In the genomic region with DNA sequence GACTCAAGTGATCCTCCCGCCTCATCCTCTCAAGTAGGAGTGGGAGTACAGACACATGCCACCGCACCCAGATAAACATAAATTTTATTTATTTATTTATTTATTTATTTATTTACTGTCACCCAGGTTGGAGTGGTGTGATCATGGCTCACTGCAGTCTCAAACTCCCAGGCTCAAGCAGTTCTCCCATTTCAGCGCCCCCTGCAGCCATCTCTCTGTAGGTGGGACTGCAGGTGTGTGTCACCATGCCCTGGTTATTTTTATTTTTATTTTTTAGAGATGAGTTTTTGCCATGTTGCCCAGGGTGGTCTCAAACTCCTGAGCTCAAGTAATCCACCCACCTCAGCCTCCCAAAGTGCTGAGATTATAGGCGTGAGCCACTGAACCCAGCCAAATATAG, we compare ENCODE assay signal across 1 cellular context.
TF ChIP-seq lines count a peak whose summit lies in the region.

No MANE protein-coding gene starts in this region.

TF ChIP-seq in HepG2, 621 proteins besides CTCF, POLR2A, EP300 and RAD21:
- no peak for TF ChIP-seq EED (CRISPR knock-in tag; IDR thresholded peaks at IDR 0.05)
- TF ChIP-seq SOX6 (IDR thresholded peaks at IDR 0.05), result no peak
- TF ChIP-seq SOX6 (CRISPR knock-in tag; IDR thresholded peaks at IDR 0.05), result no peak
- no peak for TF ChIP-seq ZFP1 (CRISPR knock-in tag; IDR thresholded peaks at IDR 0.05)
- TF ChIP-seq KLF11 (CRISPR knock-in tag; IDR thresholded peaks at IDR 0.05), result no peak
- no peak for TF ChIP-seq KMT2B (CRISPR knock-in tag; IDR thresholded peaks at IDR 0.05)
- no peak for TF ChIP-seq ZNF709 (CRISPR knock-in tag; IDR thresholded peaks at IDR 0.05)
- no peak for TF ChIP-seq SALL1 (CRISPR knock-in tag; IDR thresholded peaks at IDR 0.05)
- TF ChIP-seq KAT2B (IDR thresholded peaks at IDR 0.05; ENCODE audit: borderline replicate concordance, low read depth, low read length), result no peak
- TF ChIP-seq KDM4B (CRISPR knock-in tag; IDR thresholded peaks at IDR 0.05), result no peak
- TF ChIP-seq HMG20A (CRISPR knock-in tag; IDR thresholded peaks at IDR 0.05; ENCODE audit: borderline replicate concordance), result no peak
- no peak for TF ChIP-seq ARNT (IDR thresholded peaks at IDR 0.05)
- TF ChIP-seq CHD2 (IDR thresholded peaks at IDR 0.05; ENCODE audit: low read depth, low read length), result no peak
